In genomic region chr9:22170162-22170932, GRCh38 we compare ENCODE assay signal across 1 cellular context.
TF ChIP-seq lines count a peak whose summit lies in the region.

No MANE protein-coding gene starts in this region.

TF ChIP-seq in HEK293, 187 proteins besides CTCF, POLR2A, EP300 and RAD21 (continued from another document):
- peak; percentile 35; the same call in 1 of the 2 replicates for TF ChIP-seq PRDM6 (tag by site-specific recombination; IDR thresholded peaks at IDR 0.05)
- TF ChIP-seq ZNF335 (tag by site-specific recombination; conservative IDR thresholded peaks at IDR 0.05): peak; percentile 27; the same call in 1 of the 2 replicates
- no peak for TF ChIP-seq ZNF391 (tag by site-specific recombination; IDR thresholded peaks at IDR 0.05; ENCODE audit: borderline replicate concordance, low read depth)
- peak; percentile 37; the same call in 1 of the 2 replicates for TF ChIP-seq PRDM10 (tag by site-specific recombination; IDR thresholded peaks at IDR 0.05)
- TF ChIP-seq ZNF366 (tag by site-specific recombination; conservative IDR thresholded peaks at IDR 0.05): no peak
TF ChIP-seq in HEK293: peak in this region for 3.
